Comparison of ENCODE assay signal across 16 cellular contexts in the genomic region with DNA sequence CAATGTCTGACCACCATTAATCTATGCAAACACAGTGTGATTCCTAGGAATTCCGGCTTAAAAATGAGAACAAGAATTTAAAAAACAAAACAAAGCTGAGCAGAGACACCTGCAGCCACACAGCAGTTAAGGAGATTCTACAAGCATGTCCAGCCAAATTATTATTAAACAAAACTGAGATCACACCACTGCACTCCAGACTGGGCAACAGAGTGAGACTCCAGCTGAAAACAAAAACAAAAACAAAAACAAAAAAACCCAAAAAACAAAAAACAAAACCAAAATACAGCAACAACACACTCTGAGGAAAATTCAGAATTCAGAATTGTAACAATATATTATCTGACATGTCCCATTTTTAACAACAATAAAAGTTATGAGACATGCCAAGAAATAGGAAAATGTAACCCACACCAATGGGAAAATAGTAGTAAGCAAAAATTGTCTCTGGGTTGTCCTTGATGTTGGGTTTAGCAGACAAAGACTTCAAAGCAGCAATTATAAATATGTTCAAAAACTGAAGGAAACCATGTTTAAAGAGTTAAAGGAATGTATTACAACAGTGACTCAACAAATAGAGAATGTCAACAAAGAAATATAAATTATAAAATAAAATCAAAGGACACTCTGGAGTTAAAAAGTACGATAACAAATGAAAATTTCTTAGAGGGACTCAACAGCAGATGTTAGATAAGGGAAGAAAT. TPM values are rescaled to one million over a fixed set of nuclear protein-coding genes. Genes with fewer than 3 reads are reported as not detected.
DNase-seq lines count a peak whose midpoint lies in the region; ATAC-seq, FAIRE-seq and TF ChIP-seq lines count a peak whose summit lies in the region.
"Had no signal": no experiment of that assay in that cellular context is flagged by ENCODE, and none has a peak within 500 bp of the region (broad histone marks: within the 10 kb centered on the region; RNA-seq: fewer than 3 reads in every experiment).

No MANE protein-coding gene starts in this region.

- POLR2A ChIA-PET in K562 (lab: Yijun Ruan, JAX): no interaction called here

- H3K4me3 ChIP-seq in K562: no peak overlapping the region
- no peak overlapping the region for H3K4me3 ChIP-seq in small intestine (ENCODE audit: low read depth in 1 of 2, low read length in 2 of 2)
- H3K4me3 ChIP-seq: BLaER1, GM23248, HAP-1 had no signal

- TF ChIP-seq CTCF in K562 (IDR thresholded peaks at IDR 0.05 in 2 of 3, conservative IDR thresholded peaks at IDR 0.05 in 1 of 3; ENCODE audit: insufficient read depth in 2 of 3, low read depth in 1 of 3, low read length in 3 of 3): no peak

- H3K36me3 ChIP-seq in K562 (ENCODE audit: control insufficient read depth, insufficient read depth, low read length) (no peaks in the 10 kb centered on the region), small intestine (ENCODE audit: control insufficient read depth in 2 of 2, insufficient read depth in 2 of 2, low read length in 2 of 2) (no peaks in the 10 kb centered on the region)
- H3K36me3 ChIP-seq: BLaER1, HAP-1 had no signal

- no peaks in the 10 kb centered on the region for H3K79me2 ChIP-seq in K562 (ENCODE audit: control insufficient read depth, insufficient read depth, low read length)

- DNase-seq in K562 (ENCODE audit: extremely low read depth in 1 of 4, low spot score in 3 of 4): no peak
- no peak for DNase-seq in small intestine
- DNase-seq in A172 (ENCODE audit: low spot score): no peak
- no peak for DNase-seq in SW480 (ENCODE audit: low spot score)
- DNase-seq: CD4-positive, alpha-beta memory T cell; DMS153; DMS79; GDM1; GM23248 had no signal

- no peak overlapping the region for H3K27ac ChIP-seq in K562 (ENCODE audit: extremely low read depth, low read depth, low read length)
- no peak overlapping the region for H3K27ac ChIP-seq in small intestine (ENCODE audit: low read depth in 1 of 2, low read length in 1 of 2)
- H3K27ac ChIP-seq: BLaER1, GM23248 had no signal

- no peak overlapping the region for H3K4me2 ChIP-seq in K562 (ENCODE audit: insufficient read depth, low read length)
- H3K4me2 ChIP-seq: BLaER1 had no signal

- H2AFZ ChIP-seq in K562 (ENCODE audit: low read depth, low read length): no peak overlapping the region
- H2AFZ ChIP-seq: GM23248 had no signal

- 49% methylated on average over 2 of the region's 2 CpGs for WGBS in K562 (ENCODE audit: insufficient coverage, low coverage, missing lambda C conversion rate)
- WGBS in small intestine, 3 donors: 78 to 90% (median 79%) methylated on average over 2 of the region's 2 CpGs

- TF ChIP-seq RAD21 in K562 (CRISPR knock-in tag; conservative IDR thresholded peaks at IDR 0.05 in 1 of 2, IDR thresholded peaks at IDR 0.05 in 1 of 2): no peak

- in situ Hi-C loops in K562 (cut with MboI): no loop called here

- H3K9me3 ChIP-seq in K562 (replicated peaks; ENCODE audit: control insufficient read depth, insufficient read depth, low read depth, low read length) (no peaks in the 10 kb centered on the region), small intestine (ENCODE audit: control insufficient read depth, low read depth) (no peaks in the 10 kb centered on the region)
- H3K9me3 ChIP-seq: BLaER1, HAP-1 had no signal

- H3K27me3 ChIP-seq in K562 (ENCODE audit: control insufficient read depth in 2 of 2, insufficient read depth in 2 of 2, low read length in 2 of 2) (no peaks in the 10 kb centered on the region), small intestine (ENCODE audit: control insufficient read depth in 2 of 2, insufficient read depth in 2 of 2, low read length in 2 of 2) (no peaks in the 10 kb centered on the region)
- H3K27me3 ChIP-seq: BLaER1 had no signal

- no peak for ATAC-seq in K562

- H3K9me1 ChIP-seq in K562 (ENCODE audit: control insufficient read depth, insufficient read depth, low read length): no peaks in the 10 kb centered on the region

- no peak for TF ChIP-seq EP300 in K562 (IDR thresholded peaks at IDR 0.05; ENCODE audit: low read length)

- H4K20me1 ChIP-seq in K562 (replicated peaks; ENCODE audit: control insufficient read depth, insufficient read depth, low read length): no peaks in the 10 kb centered on the region
- H4K20me1 ChIP-seq: BLaER1 had no signal

- H3K4me1 ChIP-seq in K562 (replicated peaks in 1 of 2; ENCODE audit: control insufficient read depth in 2 of 2, insufficient read depth in 2 of 2, low read length in 2 of 2): no peaks in the 10 kb centered on the region
- H3K4me1 ChIP-seq in small intestine (ENCODE audit: control insufficient read depth in 2 of 2, insufficient read depth in 1 of 2, low read depth in 1 of 2, low read length in 1 of 2): no peaks in the 10 kb centered on the region

- no peak overlapping the region for H3K9ac ChIP-seq in K562 (ENCODE audit: insufficient read depth in 1 of 2, low read depth in 2 of 2, low read length in 2 of 2)
- H3K9ac ChIP-seq: BLaER1, GM23248 had no signal

- peak; percentile 11 for FAIRE-seq in A204.1 (lab: Jason Lieb, UNC)
- no peak for FAIRE-seq in K562 (lab: Jason Lieb, UNC)
- peak; percentile 21 for FAIRE-seq in islet of Langerhans (lab: Jason Lieb, UNC)
- FAIRE-seq in small intestine (lab: Jason Lieb, UNC): peak; percentile 23
- FAIRE-seq: GM12892, GM18507 had no signal

- no TSS peak for BruUV-seq in K562 (replicated peaks; lab: Mats Ljungman, UMichigan)

- intact Hi-C loops in K562 (cut with micrococcal nuclease): no loop called here

- CTCF ChIA-PET in K562 (lab: Yijun Ruan, JAX; ENCODE audit: low intra/inter-chr PET ratio): no interaction called here

- no peak for TF ChIP-seq POLR2A in K562 (conservative IDR thresholded peaks at IDR 0.05)

TF ChIP-seq in K562, 482 proteins besides CTCF, POLR2A, EP300 and RAD21 (continues in another document):
- TF ChIP-seq RBM25 (IDR thresholded peaks at IDR 0.05; ENCODE audit: low read depth, low read length, severe bottlenecking) (peak; percentile 3), ZNF121 (CRISPR knock-in tag; conservative IDR thresholded peaks at IDR 0.05) (peak; percentile 72), ZNF695 (CRISPR knock-in tag; IDR thresholded peaks at IDR 0.05) (no peak), CBFA2T2 (conservative IDR thresholded peaks at IDR 0.05) (no peak)
- TF ChIP-seq, protein P1, sequence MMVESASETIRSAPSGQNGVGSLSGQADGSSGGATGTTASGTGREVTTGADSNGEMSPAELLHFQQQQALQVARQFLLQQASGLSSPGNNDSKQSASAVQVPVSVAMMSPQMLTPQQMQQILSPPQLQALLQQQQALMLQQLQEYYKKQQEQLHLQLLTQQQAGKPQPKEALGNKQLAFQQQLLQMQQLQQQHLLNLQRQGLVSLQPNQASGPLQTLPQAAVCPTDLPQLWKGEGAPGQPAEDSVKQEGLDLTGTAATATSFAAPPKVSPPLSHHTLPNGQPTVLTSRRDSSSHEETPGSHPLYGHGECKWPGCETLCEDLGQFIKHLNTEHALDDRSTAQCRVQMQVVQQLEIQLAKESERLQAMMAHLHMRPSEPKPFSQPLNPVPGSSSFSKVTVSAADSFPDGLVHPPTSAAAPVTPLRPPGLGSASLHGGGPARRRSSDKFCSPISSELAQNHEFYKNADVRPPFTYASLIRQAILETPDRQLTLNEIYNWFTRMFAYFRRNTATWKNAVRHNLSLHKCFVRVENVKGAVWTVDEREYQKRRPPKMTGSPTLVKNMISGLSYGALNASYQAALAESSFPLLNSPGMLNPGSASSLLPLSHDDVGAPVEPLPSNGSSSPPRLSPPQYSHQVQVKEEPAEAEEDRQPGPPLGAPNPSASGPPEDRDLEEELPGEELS (CRISPR knock-in tag; IDR thresholded peaks at IDR 0.05; ENCODE audit: borderline replicate concordance): no peak

RNA-seq across cellular contexts. Expression of gene MYOM1, which starts 19.7 kb away (rescaled TPM):
- 0.44 and 1.2 TPM in 2 replicates for total RNA-seq in K562 (2011; cell fraction: chromatin; rRNA removed; ENCODE audit: low replicate concordance)
- total RNA-seq in K562 (2011; cell fraction: nucleolus; rRNA removed): 0.17 and 0.26 TPM in 2 replicates
- total RNA-seq in K562 (2011; cell fraction: nucleoplasm; rRNA removed): 0.15 and 0.29 TPM in 2 replicates
- total RNA-seq in K562 (2014; rRNA removed) (0.41 and 0.59 TPM in 2 replicates), K562 (2014; rRNA removed; fragmentation: Illumina TruSeq; extraction: Trizol) (0.22 and 0.29 TPM in 2 replicates), K562 (2015; rRNA removed; fragmentation: Illumina TruSeq; extraction: Trizol) (0.47 and 0.64 TPM in 2 replicates), K562 (2021) (0.29 and 0.35 TPM in 2 replicates)
- polyA plus RNA-seq in K562 (2011; rRNA removed) (0.06 and 0.16 TPM in 2 replicates), K562 (2014; fragmentation: Illumina TruSeq; extraction: Trizol) (0.25 and 0.71 TPM in 2 replicates), K562 (2014; fragmentation: Nextera tagmentation; extraction: Ambion mirVana) (under 1 TPM; 0.01 to 0.03 TPM), K562 (2014; rRNA removed) (0.32 and 0.62 TPM in 2 replicates), small intestine (1 to 10 TPM; 1.5 to 2.9 (median 2.7) TPM)
- 0.06 and 0.15 TPM in 2 replicates for polyA plus RNA-seq in K562 (2011; cell fraction: cytosol; rRNA removed)
- polyA plus RNA-seq in K562 (2011; cell fraction: nucleus; rRNA removed): 0.26 and 0.32 TPM in 2 replicates
- polyA plus RNA-seq in K562 (2012): 0.44 and 1.8 TPM in 2 replicates
- polyA minus RNA-seq in K562 (2011; rRNA and poly(A)+ RNA removed): 0.25 and 0.30 TPM in 2 replicates
- polyA minus RNA-seq in K562 (2011; cell fraction: cytosol; rRNA and poly(A)+ RNA removed): 0.18 and 0.19 TPM in 2 replicates
- 0.13 and 0.33 TPM in 2 replicates for polyA minus RNA-seq in K562 (2011; cell fraction: nucleus; rRNA and poly(A)+ RNA removed)
- total RNA-seq in A172 (2014; rRNA removed; shearing (Covaris generic)): not detected in 2 replicates
- total RNA-seq: Daoy had no signal

RNA-seq across cellular contexts. Expression of gene MYL12A, which starts 47.5 kb away (rescaled TPM):
- total RNA-seq in K562 (2011; cell fraction: chromatin; rRNA removed; ENCODE audit: low replicate concordance): 123 and 212 TPM in 2 replicates
- 138 and 168 TPM in 2 replicates for total RNA-seq in K562 (2011; cell fraction: nucleolus; rRNA removed)
- 206 and 258 TPM in 2 replicates for total RNA-seq in K562 (2011; cell fraction: nucleoplasm; rRNA removed)
- total RNA-seq in K562 (2014; rRNA removed): 426 and 468 TPM in 2 replicates
- 562 and 622 TPM in 2 replicates for total RNA-seq in K562 (2014; rRNA removed; fragmentation: Illumina TruSeq; extraction: Trizol)
- 508 and 559 TPM in 2 replicates for total RNA-seq in K562 (2015; rRNA removed; fragmentation: Illumina TruSeq; extraction: Trizol)
- 308 TPM in 2 replicates for total RNA-seq in K562 (2021)
- 714 and 790 TPM in 2 replicates for polyA plus RNA-seq in K562 (2011; rRNA removed)
- polyA plus RNA-seq in K562 (2011; cell fraction: cytosol; rRNA removed): 163 and 438 TPM in 2 replicates
- polyA plus RNA-seq in K562 (2011; cell fraction: nucleus; rRNA removed): 127 and 293 TPM in 2 replicates
- 525 and 687 TPM in 2 replicates for polyA plus RNA-seq in K562 (2012)
- polyA plus RNA-seq in K562 (2014; fragmentation: Illumina TruSeq; extraction: Trizol): 471 and 510 TPM in 2 replicates
- 1,000 to 10,000 TPM in 1 of 2 experiments, 100 to 1,000 TPM in 1; 837 to 1,031 TPM for polyA plus RNA-seq in K562 (2014; fragmentation: Nextera tagmentation; extraction: Ambion mirVana)
- polyA plus RNA-seq in K562 (2014; rRNA removed): 365 and 466 TPM in 2 replicates
- polyA minus RNA-seq in K562 (2011; rRNA and poly(A)+ RNA removed): 571 and 811 TPM in 2 replicates
- polyA minus RNA-seq in K562 (2011; cell fraction: cytosol; rRNA and poly(A)+ RNA removed): 177 and 220 TPM in 2 replicates
- 135 and 263 TPM in 2 replicates for polyA minus RNA-seq in K562 (2011; cell fraction: nucleus; rRNA and poly(A)+ RNA removed)
- 100 to 1,000 TPM; 417 to 708 (median 665) TPM for polyA plus RNA-seq in small intestine
- total RNA-seq in A172 (2014; rRNA removed; shearing (Covaris generic)): 1,577 and 1,578 TPM in 2 replicates
